ENCODE assay signal across 14 cellular contexts in genomic region chr2:234156326-234156725, GRCh38.
"Had no signal": no experiment of that assay in that cellular context is flagged by ENCODE, and none has a peak within 500 bp of the region (broad histone marks: within the 10 kb centered on the region; RNA-seq: fewer than 3 reads in every experiment).

No MANE protein-coding gene starts in this region.

- H3K9me3 Mint-ChIP-seq: natural killer cell had no signal

- H3K4me1 Mint-ChIP-seq: immature natural killer cell had no signal

- ATAC-seq: activated CD4-positive, CD25-positive, alpha-beta regulatory T cell treated with anti-CD3 and anti-CD28 coated beads, Interleukin-2, amount 50 U/mL, for 24 hours; natural killer cell; sciatic nerve; stimulated activated naive B cell treated with anti-CD40 and anti-IgM and Interleukin-4, amounts not matched to agents 10 μg/mL and 1 μg/mL and 100 μg/mL, for 72 hours; T-helper 17 cell had no signal

- H3K27ac Mint-ChIP-seq: activated naive CD8-positive, alpha-beta T cell treated with anti-CD3 and anti-CD28 coated beads, Interleukin-2, amount 10 ng/mL, durations not matched to agents 7 days and 5 days; immature natural killer cell; natural killer cell; stimulated activated naive B cell treated with anti-CD40 and anti-IgM and Interleukin-4, amounts not matched to agents 10 μg/mL and 1 μg/mL and 100 μg/mL, for 72 hours; T-helper 17 cell had no signal

- H3K36me3 Mint-ChIP-seq: activated naive CD8-positive, alpha-beta T cell treated with anti-CD3 and anti-CD28 coated beads, Interleukin-2, amount 10 ng/mL, durations not matched to agents 7 days and 5 days; natural killer cell had no signal

- H3K4me3 Mint-ChIP-seq: activated naive CD8-positive, alpha-beta T cell treated with anti-CD3 and anti-CD28 coated beads, Interleukin-2, amount 10 ng/mL, durations not matched to agents 7 days and 5 days; immature natural killer cell; natural killer cell; stimulated activated naive B cell treated with anti-CD40 and anti-IgM and Interleukin-4, amounts not matched to agents 10 μg/mL and 1 μg/mL and 100 μg/mL, for 72 hours; T-helper 17 cell had no signal

- DNase-seq: activated effector memory CD4-positive, alpha-beta T cell treated with anti-CD3 and anti-CD28 coated beads, Interleukin-2, amount 50 U/mL, for 16 hours; activated naive CD8-positive, alpha-beta T cell treated with anti-CD3 and anti-CD28 coated beads, Interleukin-2, amount 10 ng/mL, durations not matched to agents 7 days and 5 days; activated T-cell treated with anti-CD3 and anti-CD28 coated beads, Interleukin-2, amount 50 U/mL, for 1 hour; aorta; dorsolateral prefrontal cortex; immature natural killer cell; natural killer cell; spleen; stimulated activated CD4-positive, alpha-beta T cell treated with anti-CD3 and anti-CD28 coated beads, Interleukin-1b, Interleukin-23, amount 100 ng/mL, for 48 hours; stimulated activated naive B cell treated with anti-CD40 and anti-IgM and Interleukin-4, amounts not matched to agents 10 μg/mL and 1 μg/mL and 100 μg/mL, for 72 hours; T-helper 17 cell; transverse colon had no signal
